In genomic region chr2:102064679-102065674, GRCh38 we compare ENCODE assay signal across 10 cellular contexts.
A peak's percentile ranks its signal among the peaks of the same experiment; 100 is the strongest.
DNase-seq lines count a peak whose midpoint lies in the region; ATAC-seq and TF ChIP-seq lines count a peak whose summit lies in the region.
"Had no signal": no experiment of that assay in that cellular context is flagged by ENCODE, and none has a peak within 500 bp of the region (broad histone marks: within the 10 kb centered on the region; RNA-seq: fewer than 3 reads in every experiment).

No MANE protein-coding gene starts in this region.

- TF ChIP-seq POLR2A in right lobe of liver (IDR thresholded peaks at IDR 0.05) (no peak), testis (IDR thresholded peaks at IDR 0.05) (no peak)

- H3K36me3 Mint-ChIP-seq in activated CD8-positive, alpha-beta T cell treated with anti-CD3 and anti-CD28 coated beads for 36 hours (ENCODE audit: low read depth): no peaks in the 10 kb centered on the region

- no peak overlapping the region for H3K4me3 Mint-ChIP-seq in activated CD8-positive, alpha-beta T cell treated with anti-CD3 and anti-CD28 coated beads for 36 hours

- no peaks in the 10 kb centered on the region for H3K36me3 ChIP-seq in brain microvascular endothelial cell (replicated peaks)
- no peaks in the 10 kb centered on the region for H3K36me3 ChIP-seq in right lobe of liver
- no peaks in the 10 kb centered on the region for H3K36me3 ChIP-seq in testis (ENCODE audit: low read depth, missing control alignments)

- peaks cover 0 to 9% (median 2%) of the 10 kb centered on the region in 4 donors for H3K9me3 ChIP-seq in right lobe of liver
- no peaks in the 10 kb centered on the region for H3K9me3 ChIP-seq in testis

- H3K27me3 ChIP-seq in brain microvascular endothelial cell (replicated peaks) (no peaks in the 10 kb centered on the region), right lobe of liver (no peaks in the 10 kb centered on the region), testis (no peaks in the 10 kb centered on the region)

- DNase-seq in LHCN-M2 (ENCODE audit: low read depth) (peak; percentile 65), brain microvascular endothelial cell (peak; percentile 51), right lobe of liver (no peak), testis (no peak), head of caudate nucleus (no peak), NCI-H1048 (lab: John Stamatoyannopoulos, UW) (no peak)
- no peak for DNase-seq in activated CD8-positive, alpha-beta T cell treated with anti-CD3 and anti-CD28 coated beads for 36 hours
- DNase-seq: activated naive CD4-positive, alpha-beta T cell treated with anti-CD3 and anti-CD28 coated beads, Interleukin-2, amount 50 U/mL, for 16 hours; Karpas-422 had no signal

- in situ Hi-C loops in brain microvascular endothelial cell (cut with HindIII; ENCODE audit: low pct_ligation_motif_present, low sequenced_read_pairs): no loop called here

- H3K4me1 ChIP-seq in right lobe of liver (peaks cover 0 to 48% (median 26%) of the 10 kb centered on the region in 4 donors), testis (peaks cover 61% of the 10 kb centered on the region)

- peaks cover 31% of the 10 kb centered on the region for H3K4me1 Mint-ChIP-seq in activated CD8-positive, alpha-beta T cell treated with anti-CD3 and anti-CD28 coated beads for 36 hours (ENCODE audit: low read depth)

- WGBS in right lobe of liver (ENCODE audit: insufficient coverage, low coverage, low lambda C conversion rate, missing lambda C conversion rate): 63% methylated on average over 15 of the region's 17 CpGs
- 68 to 74% methylated on average over 16 to 17 of the region's 17 CpGs for WGBS in testis, 2 donors

- peak overlapping the region; percentile 30 for H3K4me3 ChIP-seq in brain microvascular endothelial cell (ENCODE audit: low read depth, low read length)
- no peak overlapping the region for H3K4me3 ChIP-seq in right lobe of liver
- H3K4me3 ChIP-seq in testis: no peak overlapping the region

- CTCF ChIA-PET in activated CD8-positive, alpha-beta T cell treated with anti-CD3 and anti-CD28 coated beads for 36 hours (lab: Charles Lee): interaction anchor here (1.2 to 1.5 kb wide), 3 partner anchors 25 to 379 kb away, joined by 3 read pairs; no protein-coding TSS in a partner anchor

- no peak overlapping the region for H3K27ac Mint-ChIP-seq in activated CD8-positive, alpha-beta T cell treated with anti-CD3 and anti-CD28 coated beads for 36 hours

- H3K9me3 Mint-ChIP-seq in activated CD8-positive, alpha-beta T cell treated with anti-CD3 and anti-CD28 coated beads for 36 hours: peaks cover 3% of the 10 kb centered on the region

- no peak for TF ChIP-seq CTCF in brain microvascular endothelial cell (IDR thresholded peaks at IDR 0.05; ENCODE audit: low read depth, low read length, missing control alignments)
- TF ChIP-seq CTCF in right lobe of liver (IDR thresholded peaks at IDR 0.05): no peak
- TF ChIP-seq CTCF in testis (IDR thresholded peaks at IDR 0.05): no peak
- no peak for TF ChIP-seq CTCF in activated CD8-positive, alpha-beta T cell treated with anti-CD3 and anti-CD28 coated beads for 36 hours (IDR thresholded peaks at IDR 0.05)

- ATAC-seq in right lobe of liver (peak; percentile 45 to 60 (median 50)), HG03196 (IDR thresholded peaks at IDR 0.05; ENCODE audit: unreplicated experiment) (no peak)
- ATAC-seq in activated CD8-positive, alpha-beta T cell treated with anti-CD3 and anti-CD28 coated beads for 36 hours: no peak

- intact Hi-C loops in right lobe of liver (cut with DNase I) (no loop called here), testis (cut with DNase I; ENCODE audit: low total_unique reads) (no loop called here), head of caudate nucleus (cut with DNase I) (no loop called here)
- intact Hi-C loops in activated CD8-positive, alpha-beta T cell treated with anti-CD3 and anti-CD28 coated beads for 36 hours (cut with micrococcal nuclease): no loop called here

- peaks cover 1% of the 10 kb centered on the region for H3K27me3 Mint-ChIP-seq in activated CD8-positive, alpha-beta T cell treated with anti-CD3 and anti-CD28 coated beads for 36 hours

- POLR2A ChIA-PET in activated CD8-positive, alpha-beta T cell treated with anti-CD3 and anti-CD28 coated beads for 36 hours (lab: Charles Lee): interaction anchor here (4.8 kb wide), 1 partner anchor 17 kb away, joined by 25 read pairs; no protein-coding TSS in a partner anchor

- H3K27ac ChIP-seq in brain microvascular endothelial cell (peak overlapping the region; percentile 94), right lobe of liver (peak overlapping the region; percentile 69 to 94 (median 75)), testis (peak overlapping the region; percentile 72 to 92)

Comparison
In these comparisons a context has a peak if more than half of its experiments do, and no peak if none do; other contexts are left out.
1. DNase-seq: peak in LHCN-M2 (single experiment) and brain microvascular endothelial cell (single experiment); none in right lobe of liver (0 of 3), testis (single experiment), activated CD8-positive, alpha-beta T cell treated with anti-CD3 and anti-CD28 coated beads for 36 hours (single experiment), head of caudate nucleus (0 of 42) and NCI-H1048 (single experiment).
2. ATAC-seq: peak in right lobe of liver (4 of 4); none in activated CD8-positive, alpha-beta T cell treated with anti-CD3 and anti-CD28 coated beads for 36 hours (single experiment) and HG03196 (single experiment).
3. Peak in every context shown above with its lines, with median percentiles within 50 percentile points of each other: H3K27ac ChIP-seq.